ENCODE assay signal across 1 cellular context in the genomic region with DNA sequence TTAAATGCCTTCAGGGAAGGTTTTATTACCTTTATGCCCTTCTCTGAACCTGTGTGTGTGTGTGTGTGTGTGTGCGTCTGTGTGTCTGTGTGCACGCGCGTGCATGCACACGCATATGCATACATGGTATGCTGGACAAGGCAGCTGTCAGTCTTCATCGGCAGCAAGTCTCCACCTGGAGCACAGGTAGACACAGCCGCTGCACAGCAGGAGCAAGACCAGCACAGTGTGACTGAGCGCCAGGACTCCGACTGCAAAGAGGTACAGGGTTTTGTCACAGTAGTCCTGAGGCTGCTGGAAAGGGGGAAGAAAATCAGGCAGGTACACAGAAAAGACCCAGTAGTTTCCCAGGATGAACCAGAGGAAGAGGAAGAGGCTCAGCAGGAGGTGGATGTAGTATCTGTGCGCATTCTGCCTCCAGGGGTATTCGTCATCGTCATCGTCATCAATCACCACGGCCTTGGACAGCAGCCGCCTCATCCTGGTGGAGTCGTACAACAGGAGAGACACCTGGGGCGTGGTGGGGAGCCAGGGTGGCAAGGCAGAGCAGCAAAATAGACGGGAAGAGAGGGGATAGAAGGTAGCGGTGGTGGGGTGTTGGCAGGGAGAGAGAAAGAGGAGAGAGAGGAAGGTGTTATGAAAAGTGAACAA.
TF ChIP-seq lines count a peak whose summit lies in the region.

No MANE protein-coding gene starts in this region.

TF ChIP-seq in GM23338, 12 proteins besides CTCF, POLR2A, EP300 and RAD21:
- TF ChIP-seq ZNF114 (CRISPR knock-in tag; IDR thresholded peaks at IDR 0.05), result no peak
- TF ChIP-seq, protein P1, sequence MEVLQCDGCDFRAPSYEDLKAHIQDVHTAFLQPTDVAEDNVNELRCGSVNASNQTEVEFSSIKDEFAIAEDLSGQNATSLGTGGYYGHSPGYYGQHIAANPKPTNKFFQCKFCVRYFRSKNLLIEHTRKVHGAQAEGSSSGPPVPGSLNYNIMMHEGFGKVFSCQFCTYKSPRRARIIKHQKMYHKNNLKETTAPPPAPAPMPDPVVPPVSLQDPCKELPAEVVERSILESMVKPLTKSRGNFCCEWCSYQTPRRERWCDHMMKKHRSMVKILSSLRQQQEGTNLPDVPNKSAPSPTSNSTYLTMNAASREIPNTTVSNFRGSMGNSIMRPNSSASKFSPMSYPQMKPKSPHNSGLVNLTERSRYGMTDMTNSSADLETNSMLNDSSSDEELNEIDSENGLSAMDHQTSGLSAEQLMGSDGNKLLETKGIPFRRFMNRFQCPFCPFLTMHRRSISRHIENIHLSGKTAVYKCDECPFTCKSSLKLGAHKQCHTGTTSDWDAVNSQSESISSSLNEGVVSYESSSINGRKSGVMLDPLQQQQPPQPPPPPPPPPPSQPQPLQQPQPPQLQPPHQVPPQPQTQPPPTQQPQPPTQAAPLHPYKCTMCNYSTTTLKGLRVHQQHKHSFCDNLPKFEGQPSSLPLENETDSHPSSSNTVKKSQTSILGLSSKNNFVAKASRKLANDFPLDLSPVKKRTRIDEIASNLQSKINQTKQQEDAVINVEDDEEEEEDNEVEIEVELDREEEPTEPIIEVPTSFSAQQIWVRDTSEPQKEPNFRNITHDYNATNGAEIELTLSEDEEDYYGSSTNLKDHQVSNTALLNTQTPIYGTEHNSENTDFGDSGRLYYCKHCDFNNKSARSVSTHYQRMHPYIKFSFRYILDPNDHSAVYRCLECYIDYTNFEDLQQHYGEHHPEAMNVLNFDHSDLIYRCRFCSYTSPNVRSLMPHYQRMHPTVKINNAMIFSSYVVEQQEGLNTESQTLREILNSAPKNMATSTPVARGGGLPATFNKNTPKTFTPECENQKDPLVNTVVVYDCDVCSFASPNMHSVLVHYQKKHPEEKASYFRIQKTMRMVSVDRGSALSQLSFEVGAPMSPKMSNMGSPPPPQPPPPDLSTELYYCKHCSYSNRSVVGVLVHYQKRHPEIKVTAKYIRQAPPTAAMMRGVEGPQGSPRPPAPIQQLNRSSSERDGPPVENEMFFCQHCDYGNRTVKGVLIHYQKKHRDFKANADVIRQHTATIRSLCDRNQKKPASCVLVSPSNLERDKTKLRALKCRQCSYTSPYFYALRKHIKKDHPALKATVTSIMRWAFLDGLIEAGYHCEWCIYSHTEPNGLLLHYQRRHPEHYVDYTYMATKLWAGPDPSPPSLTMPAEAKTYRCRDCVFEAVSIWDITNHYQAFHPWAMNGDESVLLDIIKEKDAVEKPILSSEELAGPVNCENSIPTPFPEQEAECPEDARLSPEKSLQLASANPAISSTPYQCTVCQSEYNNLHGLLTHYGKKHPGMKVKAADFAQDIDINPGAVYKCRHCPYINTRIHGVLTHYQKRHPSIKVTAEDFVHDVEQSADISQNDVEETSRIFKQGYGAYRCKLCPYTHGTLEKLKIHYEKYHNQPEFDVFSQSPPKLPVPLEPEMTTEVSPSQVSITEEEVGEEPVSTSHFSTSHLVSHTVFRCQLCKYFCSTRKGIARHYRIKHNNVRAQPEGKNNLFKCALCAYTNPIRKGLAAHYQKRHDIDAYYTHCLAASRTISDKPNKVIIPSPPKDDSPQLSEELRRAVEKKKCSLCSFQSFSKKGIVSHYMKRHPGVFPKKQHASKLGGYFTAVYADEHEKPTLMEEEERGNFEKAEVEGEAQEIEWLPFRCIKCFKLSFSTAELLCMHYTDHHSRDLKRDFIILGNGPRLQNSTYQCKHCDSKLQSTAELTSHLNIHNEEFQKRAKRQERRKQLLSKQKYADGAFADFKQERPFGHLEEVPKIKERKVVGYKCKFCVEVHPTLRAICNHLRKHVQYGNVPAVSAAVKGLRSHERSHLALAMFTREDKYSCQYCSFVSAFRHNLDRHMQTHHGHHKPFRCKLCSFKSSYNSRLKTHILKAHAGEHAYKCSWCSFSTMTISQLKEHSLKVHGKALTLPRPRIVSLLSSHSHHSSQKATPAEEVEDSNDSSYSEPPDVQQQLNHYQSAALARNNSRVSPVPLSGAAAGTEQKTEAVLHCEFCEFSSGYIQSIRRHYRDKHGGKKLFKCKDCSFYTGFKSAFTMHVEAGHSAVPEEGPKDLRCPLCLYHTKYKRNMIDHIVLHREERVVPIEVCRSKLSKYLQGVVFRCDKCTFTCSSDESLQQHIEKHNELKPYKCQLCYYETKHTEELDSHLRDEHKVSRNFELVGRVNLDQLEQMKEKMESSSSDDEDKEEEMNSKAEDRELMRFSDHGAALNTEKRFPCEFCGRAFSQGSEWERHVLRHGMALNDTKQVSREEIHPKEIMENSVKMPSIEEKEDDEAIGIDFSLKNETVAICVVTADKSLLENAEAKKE (CRISPR knock-in tag; IDR thresholded peaks at IDR 0.05), result no peak
